18 cellular contexts compared by ENCODE assay signal in the genomic region with DNA sequence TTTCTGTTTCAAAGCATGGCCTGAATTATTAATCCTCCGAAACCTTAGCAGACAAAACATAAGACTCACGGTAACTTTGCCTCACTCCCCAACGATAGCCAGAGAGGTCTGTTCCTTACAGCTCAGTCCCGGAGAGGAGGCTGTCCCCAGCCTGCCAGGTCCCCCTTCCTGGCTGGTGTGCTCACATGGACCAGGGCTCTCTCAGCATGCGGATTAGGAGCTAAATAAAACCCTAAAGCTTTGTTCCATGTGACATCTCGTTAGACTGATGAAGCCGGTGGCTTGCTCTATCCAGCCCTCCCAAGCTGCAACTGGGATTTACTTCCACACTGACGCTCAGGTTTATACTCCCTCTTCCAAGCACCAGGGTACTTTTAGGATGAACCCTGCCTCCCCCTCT.
DNase-seq lines count a peak whose midpoint lies in the region; ATAC-seq and TF ChIP-seq lines count a peak whose summit lies in the region.
"Had no signal": no experiment of that assay in that cellular context is flagged by ENCODE, and none has a peak within 500 bp of the region (broad histone marks: within the 10 kb centered on the region; RNA-seq: fewer than 3 reads in every experiment).

No MANE protein-coding gene starts in this region.

- H3K4ac ChIP-seq in mesenchymal stem cell (ENCODE audit: low read depth in 1 of 2, low read length in 2 of 2), result no peak overlapping the region

- CTCF ChIA-PET in MCF 10A (lab: Yijun Ruan, JAX), result interaction anchor here (0.6 to 0.9 kb wide), 3 partner anchors 18 to 1337 kb away, joined by 3 to 5 read pairs (median 4); no protein-coding TSS in a partner anchor

- POLR2A ChIA-PET in MCF 10A (lab: Yijun Ruan, JAX), result no interaction called here

- peaks cover 63% of the 10 kb centered on the region for H3K79me1 ChIP-seq in mesenchymal stem cell (replicated peaks; ENCODE audit: low read length, poor library complexity, severe bottlenecking)

- peak overlapping the region; percentile 12 for H3K27ac Mint-ChIP-seq in MCF 10A (ENCODE audit: low read depth, unreplicated experiment)
- H3K27ac Mint-ChIP-seq: activated CD4-positive, alpha-beta memory T cell treated with anti-CD3 and anti-CD28 coated beads, Interleukin-2, amount 10 ng/mL, durations not matched to agents 7 days and 5 days had no signal

- ATAC-seq in thoracic aorta (ENCODE audit: insufficient number of reproducible peaks, low FRiP score, low read depth) (no peak), HG02798 (IDR thresholded peaks at IDR 0.05; ENCODE audit: poor library complexity, unreplicated experiment) (no peak), HG02763 (IDR thresholded peaks at IDR 0.05; ENCODE audit: unreplicated experiment) (no peak), GM21528 (IDR thresholded peaks at IDR 0.05; ENCODE audit: low FRiP score, unreplicated experiment) (no peak)
- ATAC-seq: HCT116 had no signal

- H3K9ac ChIP-seq in mesenchymal stem cell (ENCODE audit: low read length), result peak overlapping the region; percentile 10
- H3K9ac ChIP-seq: BLaER1 had no signal

- no peak overlapping the region for H4K91ac ChIP-seq in mesenchymal stem cell (ENCODE audit: low read length)

- H3K18ac ChIP-seq in mesenchymal stem cell (ENCODE audit: low read depth in 1 of 2, low read length in 2 of 2), result peak overlapping the region in 1 of 2 experiments; percentile 42

- H2BK15ac ChIP-seq in mesenchymal stem cell (ENCODE audit: low read depth, poor library complexity, severe bottlenecking), result no peak overlapping the region

- H3K36me3 ChIP-seq in breast epithelium (no peaks in the 10 kb centered on the region), ectodermal cell (ENCODE audit: control insufficient read depth, insufficient read depth, low read length) (no peaks in the 10 kb centered on the region), mesenchymal stem cell (ENCODE audit: control insufficient read depth in 1 of 2, insufficient read depth in 2 of 2, low read depth in 1 of 2, low read length in 2 of 2) (peaks cover 15 to 51% of the 10 kb centered on the region in 2 experiments), thoracic aorta (no peaks in the 10 kb centered on the region)

- H3K36me3 Mint-ChIP-seq in MCF 10A (ENCODE audit: insufficient read depth, unreplicated experiment), result peaks cover 64% of the 10 kb centered on the region

- TF ChIP-seq POLR2A in breast epithelium (IDR thresholded peaks at IDR 0.05), result no peak

- peaks cover 5% of the 10 kb centered on the region for H3K4me1 Mint-ChIP-seq in MCF 10A (ENCODE audit: insufficient read depth, unreplicated experiment)
- H3K4me1 Mint-ChIP-seq: activated CD4-positive, alpha-beta memory T cell treated with anti-CD3 and anti-CD28 coated beads, Interleukin-2, amount 10 ng/mL, durations not matched to agents 7 days and 5 days had no signal

- no peak overlapping the region for H4K8ac ChIP-seq in mesenchymal stem cell (ENCODE audit: low read length)

- H3K9me3 ChIP-seq in breast epithelium, result no peaks in the 10 kb centered on the region
- H3K9me3 ChIP-seq in ectodermal cell (ENCODE audit: control insufficient read depth, low read length), result no peaks in the 10 kb centered on the region
- no peaks in the 10 kb centered on the region for H3K9me3 ChIP-seq in mesenchymal stem cell (ENCODE audit: control insufficient read depth, low read length)
- no peaks in the 10 kb centered on the region for H3K9me3 ChIP-seq in thoracic aorta
- H3K9me3 ChIP-seq: upper lobe of left lung had no signal

- intact Hi-C loops in MCF 10A (cut with micrococcal nuclease) (no loop called here), breast epithelium (cut with DNase I; ENCODE audit: low total_unique reads) (no loop called here)

- 62 to 75% methylated on average over 8 of the region's 8 CpGs for WGBS in ectodermal cell, 2 experiments
- 92% methylated on average over 8 of the region's 8 CpGs for WGBS in mesenchymal stem cell

- no peaks in the 10 kb centered on the region for H3K27me3 Mint-ChIP-seq in MCF 10A (ENCODE audit: insufficient read depth, unreplicated experiment)
- H3K27me3 Mint-ChIP-seq: activated CD4-positive, alpha-beta memory T cell treated with anti-CD3 and anti-CD28 coated beads, Interleukin-2, amount 10 ng/mL, durations not matched to agents 7 days and 5 days had no signal

- no peak overlapping the region for H2AFZ ChIP-seq in mesenchymal stem cell (ENCODE audit: low read depth, low read length)

- no peak overlapping the region for H3K4me3 ChIP-seq in breast epithelium
- H3K4me3 ChIP-seq in ectodermal cell (ENCODE audit: insufficient read depth, low read depth, low read length), result no peak overlapping the region
- no peak overlapping the region for H3K4me3 ChIP-seq in mesenchymal stem cell (ENCODE audit: insufficient read depth in 1 of 2, low read depth in 1 of 2, low read length in 2 of 2)
- H3K4me3 ChIP-seq in thoracic aorta, result peak overlapping the region; percentile 7
- H3K4me3 ChIP-seq: BLaER1, upper lobe of left lung had no signal

- H2BK5ac ChIP-seq in mesenchymal stem cell (ENCODE audit: low read depth, low read length, poor library complexity, severe bottlenecking), result no peak overlapping the region

- H3K9me3 Mint-ChIP-seq in MCF 10A (ENCODE audit: unreplicated experiment), result no peaks in the 10 kb centered on the region
- H3K9me3 Mint-ChIP-seq: activated CD4-positive, alpha-beta memory T cell treated with anti-CD3 and anti-CD28 coated beads, Interleukin-2, amount 10 ng/mL, durations not matched to agents 7 days and 5 days had no signal

- no peak overlapping the region for H3K4me2 ChIP-seq in mesenchymal stem cell (ENCODE audit: low read length, poor library complexity, severe bottlenecking)
- H3K4me2 ChIP-seq: BLaER1 had no signal

- H3K4me1 ChIP-seq in breast epithelium (no peaks in the 10 kb centered on the region), ectodermal cell (ENCODE audit: control insufficient read depth, insufficient read depth, low read length) (peaks cover 9% of the 10 kb centered on the region), mesenchymal stem cell (ENCODE audit: control insufficient read depth, insufficient read depth, low read depth, low read length) (peaks cover 19% of the 10 kb centered on the region), thoracic aorta (ENCODE audit: control insufficient read depth in 1 of 2, low read depth in 2 of 2) (peaks cover 29 to 93% of the 10 kb centered on the region in 2 donors)

- TF ChIP-seq CTCF in MCF 10A (IDR thresholded peaks at IDR 0.05; ENCODE audit: unreplicated experiment) (no peak), breast epithelium (IDR thresholded peaks at IDR 0.05) (no peak), thoracic aorta (IDR thresholded peaks at IDR 0.05) (no peak)

- no peak overlapping the region for H2BK120ac ChIP-seq in mesenchymal stem cell (ENCODE audit: low read depth, low read length)

- no peak overlapping the region for H3K4me3 Mint-ChIP-seq in MCF 10A (ENCODE audit: unreplicated experiment)
- H3K4me3 Mint-ChIP-seq: activated CD4-positive, alpha-beta memory T cell treated with anti-CD3 and anti-CD28 coated beads, Interleukin-2, amount 10 ng/mL, durations not matched to agents 7 days and 5 days had no signal

- no TSS peak for BruUV-seq in MCF 10A (replicated peaks; lab: Mats Ljungman, UMichigan)

- DNase-seq in MCF 10A (ENCODE audit: unreplicated experiment), result no peak
- DNase-seq in breast epithelium (ENCODE audit: low spot score in 2 of 2), result no peak
- no peak for DNase-seq in mesenchymal stem cell
- DNase-seq in thoracic aorta (ENCODE audit: low spot score), result no peak
- DNase-seq: activated CD4-positive, alpha-beta memory T cell treated with anti-CD3 and anti-CD28 coated beads, Interleukin-2, amount 10 ng/mL, durations not matched to agents 7 days and 5 days; DMS153; erythroblast; NCI-H2029 treated with DMSO at 0.1 percent for 48 hours; NCI-H510A treated with DMSO at 0.1 percent for 48 hours; OCI-M1; upper lobe of left lung had no signal

- H3K27me3 ChIP-seq in breast epithelium, result no peaks in the 10 kb centered on the region
- no peaks in the 10 kb centered on the region for H3K27me3 ChIP-seq in ectodermal cell (ENCODE audit: control insufficient read depth, insufficient read depth, low read length, poor library complexity, severe bottlenecking)
- H3K27me3 ChIP-seq in mesenchymal stem cell (ENCODE audit: control insufficient read depth in 1 of 2, insufficient read depth in 1 of 2, low read length in 2 of 2), result no peaks in the 10 kb centered on the region
- no peaks in the 10 kb centered on the region for H3K27me3 ChIP-seq in thoracic aorta (replicated peaks; ENCODE audit: insufficient read depth)
- H3K27me3 ChIP-seq: BLaER1, upper lobe of left lung had no signal

- H2BK12ac ChIP-seq in mesenchymal stem cell (ENCODE audit: low read length in 2 of 2), result no peak overlapping the region

- H3K14ac ChIP-seq in mesenchymal stem cell (ENCODE audit: low read length in 2 of 2), result no peak overlapping the region

- no peak overlapping the region for H3K23ac ChIP-seq in mesenchymal stem cell (ENCODE audit: low read length in 2 of 2)

- no peak overlapping the region for H3K27ac ChIP-seq in breast epithelium
- peak overlapping the region; percentile 17 for H3K27ac ChIP-seq in ectodermal cell (ENCODE audit: insufficient read depth, low read depth, low read length, poor library complexity, severe bottlenecking)
- no peak overlapping the region for H3K27ac ChIP-seq in mesenchymal stem cell (ENCODE audit: low read length, poor library complexity, severe bottlenecking)
- H3K27ac ChIP-seq in thoracic aorta, result peak overlapping the region; percentile 58 to 62
- H3K27ac ChIP-seq: 22Rv1, BLaER1, upper lobe of left lung had no signal

- no peak overlapping the region for H2AK5ac ChIP-seq in mesenchymal stem cell (ENCODE audit: low read length, severe bottlenecking)

Comparison
In these comparisons a context has a peak if more than half of its experiments do, and no peak if none do; other contexts are left out.
1. H3K27ac ChIP-seq: peak in ectodermal cell (single experiment) and thoracic aorta (2 of 2); none in breast epithelium (0 of 2) and mesenchymal stem cell (single experiment).